Comparison of ENCODE assay signal across 14 cellular contexts in genomic region chr19:58372311-58373133, GRCh38. TPM values are rescaled to one million over a fixed set of nuclear protein-coding genes. Genes with fewer than 3 reads are reported as not detected.
DNase-seq lines count a peak whose midpoint lies in the region; TF ChIP-seq lines count a peak whose summit lies in the region.
"Had no signal": no experiment of that assay in that cellular context is flagged by ENCODE, and none has a peak within 500 bp of the region (broad histone marks: within the 10 kb centered on the region; RNA-seq: fewer than 3 reads in every experiment).

No MANE protein-coding gene starts in this region.

- H3K27me3 ChIP-seq in PC-9 (ENCODE audit: insufficient read depth, low read depth) = no peaks in the 10 kb centered on the region
- H3K27me3 ChIP-seq: esophagus squamous epithelium, suprapubic skin had no signal

- intact Hi-C loops in PC-9 (cut with micrococcal nuclease; ENCODE audit: unreplicated experiment) = no loop called here

- CTCF ChIA-PET in PC-9 (lab: Charles Lee) (no interaction called here), GM10248 (lab: Yijun Ruan, JAX) (interaction anchor here (1.1 kb wide), 1 partner anchor 20 kb away, joined by 3 read pairs; no protein-coding TSS in a partner anchor)

- BruUV-seq in PC-9 (replicated peaks; lab: Mats Ljungman, UMichigan) = no TSS peak

- H3K36me3 ChIP-seq in PC-9 (ENCODE audit: low read depth) = no peaks in the 10 kb centered on the region

- no peaks in the 10 kb centered on the region for H3F3A ChIP-seq in PC-9 (ENCODE audit: insufficient read depth, low read depth)

- DNase-seq in PC-9 (no peak), fibroblast of gingiva (ENCODE audit: low read depth) (peak; percentile 44), midbrain (lab: John Stamatoyannopoulos, UW) (peak; percentile 11), GM10248 (ENCODE audit: extremely low spot score) (no peak), NCI-H2227 (lab: John Stamatoyannopoulos, UW; ENCODE audit: unreplicated experiment) (no peak), GM03348 (ENCODE audit: low spot score) (no peak)
- DNase-seq in stimulated activated CD4-positive, alpha-beta T cell treated with anti-CD3 and anti-CD28 coated beads, Interleukin-15, amount 100 ng/mL, for 24 hours = no peak
- DNase-seq: activated naive CD4-positive, alpha-beta T cell treated with anti-CD3 and anti-CD28 coated beads, Interleukin-2, amount 10 ng/mL, durations not matched to agents 7 days and 5 days; esophagus squamous epithelium; naive thymus-derived CD8-positive, alpha-beta T cell; NCI-H1694 treated with DMSO at 0.1 percent for 48 hours had no signal

- H3K4me2 ChIP-seq in PC-9 = no peak overlapping the region

- H2AFZ ChIP-seq in PC-9 = no peak overlapping the region

- no peak overlapping the region for H3K27ac ChIP-seq in PC-9
- H3K27ac ChIP-seq: esophagus squamous epithelium, suprapubic skin had no signal

- H3K4me3 ChIP-seq in PC-9 = no peak overlapping the region
- H3K4me3 ChIP-seq: esophagus squamous epithelium, suprapubic skin had no signal

- no peaks in the 10 kb centered on the region for H3K4me1 ChIP-seq in PC-9 (replicated peaks; ENCODE audit: insufficient read depth)
- H3K4me1 ChIP-seq: esophagus squamous epithelium, suprapubic skin had no signal

- POLR2A ChIA-PET in PC-9 (lab: Charles Lee; ENCODE audit: unreplicated experiment) (interaction anchor here (0.5 kb wide), 1 partner anchor 146 kb away, joined by 3 read pairs; no protein-coding TSS in a partner anchor), GM10248 (lab: Yijun Ruan, JAX) (no interaction called here)

- H3K79me2 ChIP-seq in PC-9 (ENCODE audit: low read depth) = no peaks in the 10 kb centered on the region

- no peaks in the 10 kb centered on the region for H3K9me3 ChIP-seq in PC-9 (ENCODE audit: insufficient read depth, low read depth)
- H3K9me3 ChIP-seq: esophagus squamous epithelium, suprapubic skin had no signal

- TF ChIP-seq CTCF in GM12872 (IDR thresholded peaks at IDR 0.05; ENCODE audit: insufficient read depth, low read depth, low read length) (0 out of 3 replicates have a peak, but pooled peaks have one; percentile 8), PC-9 (conservative IDR thresholded peaks at IDR 0.05) (peak; percentile 37; the same call in 1 of the 2 replicates), GM10248 (IDR thresholded peaks at IDR 0.05; ENCODE audit: control extremely low read depth, extremely low read depth, low read depth, missing control alignments) (no peak)

- no peaks in the 10 kb centered on the region for H4K20me1 ChIP-seq in PC-9 (ENCODE audit: insufficient read depth)

- H3K9me2 ChIP-seq in PC-9 (ENCODE audit: insufficient read depth) = no peaks in the 10 kb centered on the region

RNA-seq across cellular contexts. Expression of gene ZNF837, which starts 8.3 kb away (rescaled TPM):
- 3.3 and 4.1 TPM in 2 replicates for total RNA-seq in PC-9 (2021)

RNA-seq across cellular contexts. Expression of gene ZNF497, which starts 10.0 kb away (rescaled TPM):
- 7.2 and 8.6 TPM in 2 replicates for total RNA-seq in PC-9 (2021)

RNA-seq across cellular contexts. Expression of gene RPS5, which starts 14.5 kb away (rescaled TPM):
- total RNA-seq in PC-9 (2021) = 941 and 961 TPM in 2 replicates

RNA-seq across cellular contexts. Expression of gene A1BG, which starts 19.2 kb away (rescaled TPM):
- 2.5 and 4.5 TPM in 2 replicates for total RNA-seq in PC-9 (2021)

RNA-seq across cellular contexts. Expression of gene RNF225, which starts 22.9 kb away (rescaled TPM):
- total RNA-seq in PC-9 (2021) = 0.61 and 0.68 TPM in 2 replicates
- total RNA-seq: G401 had no signal

Comparison
In these comparisons a context has a peak if more than half of its experiments do, and no peak if none do; other contexts are left out.
1. DNase-seq: peak in fibroblast of gingiva (single experiment) and midbrain (single experiment); none in PC-9 (0 of 2), stimulated activated CD4-positive, alpha-beta T cell treated with anti-CD3 and anti-CD28 coated beads, Interleukin-15, amount 100 ng/mL, for 24 hours (single experiment), GM10248 (single experiment), NCI-H2227 (single experiment) and GM03348 (single experiment).